ENCODE assay signal across 31 cellular contexts in the genomic region with DNA sequence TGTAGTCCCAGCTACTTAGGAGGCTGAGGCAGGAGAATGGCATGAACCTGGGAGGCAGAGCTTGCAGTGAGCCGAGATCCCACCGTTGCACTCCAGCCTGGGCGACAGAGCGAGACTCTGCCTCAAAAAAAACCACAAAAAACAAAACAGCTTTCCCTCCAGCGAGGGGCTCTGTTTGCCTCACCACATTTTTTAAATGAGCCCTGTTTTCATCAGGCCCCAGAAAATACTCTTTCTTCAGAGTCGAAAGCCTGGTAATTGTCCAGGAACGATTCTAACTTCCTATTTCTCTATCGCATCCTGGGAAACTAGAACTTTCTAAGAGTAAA. TPM values are rescaled to one million over a fixed set of nuclear protein-coding genes. Genes with fewer than 3 reads are reported as not detected.
"Had no signal": no experiment of that assay in that cellular context is flagged by ENCODE, and none has a peak within 500 bp of the region (broad histone marks: within the 10 kb centered on the region; RNA-seq: fewer than 3 reads in every experiment).

No MANE protein-coding gene starts in this region.

- H3K36me3 Mint-ChIP-seq: natural killer cell had no signal

- ATAC-seq: activated CD4-positive, alpha-beta T cell treated with anti-CD3 and anti-CD28 coated beads for 36 hours; activated CD8-positive, alpha-beta memory T cell treated with anti-CD3 and anti-CD28 coated beads, Interleukin-2, amount 10 ng/mL, durations not matched to agents 7 days and 5 days; activated CD8-positive, alpha-beta T cell treated with anti-CD3 and anti-CD28 coated beads, Interleukin-2, amount 10 ng/mL, durations not matched to agents 7 days and 5 days; activated naive CD8-positive, alpha-beta T cell treated with anti-CD3 and anti-CD28 coated beads, Interleukin-2, amount 50 U/mL, for 24 hours; esophagus mucosa; heart left ventricle; left lobe of liver; lower lobe of right lung; natural killer cell; psoas muscle; stimulated activated naive B cell treated with anti-CD40 and anti-IgM and Interleukin-4, amounts not matched to agents 10 μg/mL and 1 μg/mL and 100 μg/mL, for 72 hours had no signal

- H3K4me2 ChIP-seq: neural progenitor cell, smooth muscle cell had no signal

- H3K27me3 Mint-ChIP-seq: activated CD4-positive, alpha-beta T cell treated with anti-CD3 and anti-CD28 coated beads for 36 hours; activated CD8-positive, alpha-beta memory T cell treated with anti-CD3 and anti-CD28 coated beads, Interleukin-2, amount 10 ng/mL, durations not matched to agents 7 days and 5 days; activated naive CD4-positive, alpha-beta T cell treated with anti-CD3 and anti-CD28 coated beads, Interleukin-2, amount 50 U/mL, for 24 hours; activated naive CD8-positive, alpha-beta T cell treated with anti-CD3 and anti-CD28 coated beads, Interleukin-2, amount 50 U/mL, for 24 hours; central memory CD8-positive, alpha-beta T cell; dendritic cell treated with granulocyte-macrophage colony-stimulating factor and Interleukin-4, amounts not matched to agents 40 ng/mL and 50 ng/mL, for 4 days; stimulated activated naive B cell treated with anti-CD40 and anti-IgM and Interleukin-4, amounts not matched to agents 10 μg/mL and 1 μg/mL and 100 μg/mL, for 72 hours had no signal

- H3K4me1 ChIP-seq: lower lobe of right lung, neural progenitor cell, parathyroid adenoma, psoas muscle, transverse colon had no signal

- H3K27me3 ChIP-seq: heart left ventricle, neural progenitor cell, right atrium auricular region, transverse colon had no signal

- H2AFZ ChIP-seq: neural progenitor cell, parathyroid adenoma had no signal

- H3K27ac Mint-ChIP-seq: activated CD4-positive, alpha-beta T cell treated with anti-CD3 and anti-CD28 coated beads for 36 hours; activated CD8-positive, alpha-beta memory T cell treated with anti-CD3 and anti-CD28 coated beads, Interleukin-2, amount 10 ng/mL, durations not matched to agents 7 days and 5 days; activated CD8-positive, alpha-beta T cell treated with anti-CD3 and anti-CD28 coated beads, Interleukin-2, amount 10 ng/mL, durations not matched to agents 7 days and 5 days; activated naive CD4-positive, alpha-beta T cell treated with anti-CD3 and anti-CD28 coated beads, Interleukin-2, amount 50 U/mL, for 24 hours; activated naive CD8-positive, alpha-beta T cell treated with anti-CD3 and anti-CD28 coated beads, Interleukin-2, amount 50 U/mL, for 24 hours; activated T-helper 2 cell treated with anti-CD3 and anti-CD28 coated beads, Interferon-gamma antibody, Interleukin-2, Interleukin-4, amounts not matched to agents 10 μg/mL and 5 μg/mL and 100 μg/mL, durations not matched to agents 14 hours and 24 hours and 36 hours; dendritic cell treated with granulocyte-macrophage colony-stimulating factor and Interleukin-4, amounts not matched to agents 40 ng/mL and 50 ng/mL, for 4 days; endodermal cell; neural progenitor cell; stimulated activated naive B cell treated with anti-CD40 and anti-IgM and Interleukin-4, amounts not matched to agents 10 μg/mL and 1 μg/mL and 100 μg/mL, for 72 hours had no signal

- H3K4me3 Mint-ChIP-seq: activated CD4-positive, alpha-beta T cell treated with anti-CD3 and anti-CD28 coated beads for 36 hours; activated CD8-positive, alpha-beta memory T cell treated with anti-CD3 and anti-CD28 coated beads, Interleukin-2, amount 10 ng/mL, durations not matched to agents 7 days and 5 days; activated CD8-positive, alpha-beta T cell treated with anti-CD3 and anti-CD28 coated beads, Interleukin-2, amount 10 ng/mL, durations not matched to agents 7 days and 5 days; activated naive CD4-positive, alpha-beta T cell treated with anti-CD3 and anti-CD28 coated beads, Interleukin-2, amount 50 U/mL, for 24 hours; activated naive CD8-positive, alpha-beta T cell treated with anti-CD3 and anti-CD28 coated beads, Interleukin-2, amount 50 U/mL, for 24 hours; central memory CD8-positive, alpha-beta T cell; dendritic cell treated with granulocyte-macrophage colony-stimulating factor and Interleukin-4, amounts not matched to agents 40 ng/mL and 50 ng/mL, for 4 days; endodermal cell; natural killer cell; neural progenitor cell; stimulated activated naive B cell treated with anti-CD40 and anti-IgM and Interleukin-4, amounts not matched to agents 10 μg/mL and 1 μg/mL and 100 μg/mL, for 72 hours had no signal

- H3K27ac ChIP-seq: heart left ventricle, lower lobe of right lung, neural progenitor cell, parathyroid adenoma, psoas muscle, right atrium auricular region, transverse colon had no signal

- H3K9ac ChIP-seq: neural progenitor cell, parathyroid adenoma had no signal

- H3K9me3 Mint-ChIP-seq: activated naive CD4-positive, alpha-beta T cell treated with anti-CD3 and anti-CD28 coated beads, Interleukin-2, amount 50 U/mL, for 24 hours; activated naive CD8-positive, alpha-beta T cell treated with anti-CD3 and anti-CD28 coated beads, Interleukin-2, amount 50 U/mL, for 24 hours; activated T-helper 2 cell treated with anti-CD3 and anti-CD28 coated beads, Interferon-gamma antibody, Interleukin-2, Interleukin-4, amounts not matched to agents 10 μg/mL and 5 μg/mL and 100 μg/mL, durations not matched to agents 14 hours and 24 hours and 36 hours; central memory CD8-positive, alpha-beta T cell; dendritic cell treated with granulocyte-macrophage colony-stimulating factor and Interleukin-4, amounts not matched to agents 40 ng/mL and 50 ng/mL, for 4 days; endodermal cell; natural killer cell; neural progenitor cell; stimulated activated naive B cell treated with anti-CD40 and anti-IgM and Interleukin-4, amounts not matched to agents 10 μg/mL and 1 μg/mL and 100 μg/mL, for 72 hours had no signal

- H3K4me1 Mint-ChIP-seq: activated CD4-positive, alpha-beta T cell treated with anti-CD3 and anti-CD28 coated beads for 36 hours; activated naive CD4-positive, alpha-beta T cell treated with anti-CD3 and anti-CD28 coated beads, Interleukin-2, amount 50 U/mL, for 24 hours; activated naive CD8-positive, alpha-beta T cell treated with anti-CD3 and anti-CD28 coated beads, Interleukin-2, amount 50 U/mL, for 24 hours; central memory CD8-positive, alpha-beta T cell; endodermal cell; neural progenitor cell; stimulated activated naive B cell treated with anti-CD40 and anti-IgM and Interleukin-4, amounts not matched to agents 10 μg/mL and 1 μg/mL and 100 μg/mL, for 72 hours had no signal

- H3K4me3 ChIP-seq: heart left ventricle, lower lobe of right lung, neural progenitor cell, psoas muscle, right atrium auricular region, smooth muscle cell, transverse colon had no signal

- DNase-seq: activated CD4-positive, alpha-beta T cell treated with anti-CD3 and anti-CD28 coated beads for 36 hours; activated CD4-positive, CD25-positive, alpha-beta regulatory T cell; activated CD8-positive, alpha-beta memory T cell treated with anti-CD3 and anti-CD28 coated beads, Interleukin-2, amount 10 ng/mL, durations not matched to agents 7 days and 5 days; activated CD8-positive, alpha-beta T cell treated with anti-CD3 and anti-CD28 coated beads, Interleukin-2, amount 10 ng/mL, durations not matched to agents 7 days and 5 days; activated naive CD8-positive, alpha-beta T cell treated with anti-CD3 and anti-CD28 coated beads, Interleukin-2, amount 50 U/mL, for 24 hours; activated T-cell treated with anti-CD3 and anti-CD28 coated beads, Interleukin-2, amount 50 U/mL, for 48 hours; amygdala; endodermal cell; kidney glomerular epithelial cell; mesenchymal stem cell; natural killer cell; occipital lobe; stimulated activated CD4-positive, alpha-beta T cell treated with anti-CD3 and anti-CD28 coated beads, Interleukin-1b, Interleukin-23, amount 100 ng/mL, for 48 hours; stimulated activated CD4-positive, alpha-beta T cell treated with anti-CD3 and anti-CD28 coated beads, Interleukin-4, amount 100 ng/mL, for 4 hours; stimulated activated CD8-positive, alpha-beta memory T cell treated with anti-CD3 and anti-CD28 coated beads, Interleukin-4, amount 100 ng/mL, for 48 hours; stimulated activated naive B cell treated with anti-CD40 and anti-IgM and Interleukin-4, amounts not matched to agents 10 μg/mL and 1 μg/mL and 100 μg/mL, for 72 hours; transverse colon had no signal

- H3K9me3 ChIP-seq: heart left ventricle, lower lobe of right lung, psoas muscle, right atrium auricular region, transverse colon had no signal

- H3K36me3 ChIP-seq: neural progenitor cell had no signal

RNA-seq across cellular contexts. Expression of gene HRH3, which starts 25.0 kb away (rescaled TPM):
- total RNA-seq: activated CD4-positive, alpha-beta T cell treated with anti-CD3 and anti-CD28 coated beads for 36 hours; activated CD8-positive, alpha-beta memory T cell treated with anti-CD3 and anti-CD28 coated beads, Interleukin-2, amount 10 ng/mL, durations not matched to agents 7 days and 5 days; activated CD8-positive, alpha-beta T cell treated with anti-CD3 and anti-CD28 coated beads, Interleukin-2, amount 10 ng/mL, durations not matched to agents 7 days and 5 days; activated T-helper 2 cell treated with anti-CD3 and anti-CD28 coated beads, Interferon-gamma antibody, Interleukin-2, Interleukin-4, amounts not matched to agents 10 μg/mL and 5 μg/mL and 100 μg/mL, durations not matched to agents 14 hours and 24 hours and 36 hours; esophagus mucosa; heart left ventricle; left lobe of liver; lower lobe of right lung; natural killer cell; psoas muscle; right atrium auricular region; smooth muscle cell; T-helper 2 cell treated with Interferon-gamma antibody and Interleukin-4, amounts not matched to agents 100 ng/mL and 5 ng/mL, for 36 hours; transverse colon had no signal
- polyA plus RNA-seq: heart left ventricle, smooth muscle cell had no signal
